Comparison of ENCODE assay signal across 8 cellular contexts in genomic region chr12:132710422-132711168, GRCh38. TPM values are rescaled to one million over a fixed set of nuclear protein-coding genes. Genes with fewer than 3 reads are reported as not detected.
DNase-seq lines count a peak whose midpoint lies in the region; ATAC-seq and FAIRE-seq lines count a peak whose summit lies in the region.

Gene PGAM5, plus strand, starts transcription at chr12:132710842. Its CDS starts 35 bp downstream, at chr12:132710877.

- no peaks in the 10 kb centered on the region for H3K27me3 Mint-ChIP-seq in T-helper 1 cell treated with Interleukin-12 subunit alpha and Interleukin-12 subunit beta and Interleukin-4 antibody, amounts not matched to agents 30 μg/mL and 1 μg/mL, for 36 hours (ENCODE audit: low read depth)

- H3K4me3 Mint-ChIP-seq in T-helper 1 cell treated with Interleukin-12 subunit alpha and Interleukin-12 subunit beta and Interleukin-4 antibody, amounts not matched to agents 30 μg/mL and 1 μg/mL, for 36 hours, result peak within 1 kb of the TSS; percentile 89

- no peaks in the 10 kb centered on the region for H3K9me3 Mint-ChIP-seq in T-helper 1 cell treated with Interleukin-12 subunit alpha and Interleukin-12 subunit beta and Interleukin-4 antibody, amounts not matched to agents 30 μg/mL and 1 μg/mL, for 36 hours

- ATAC-seq in GM18499 (IDR thresholded peaks at IDR 0.05; ENCODE audit: insufficient read depth, unreplicated experiment), result peak; percentile 56
- peak; percentile 80 for ATAC-seq in HG02884 (IDR thresholded peaks at IDR 0.05; ENCODE audit: unreplicated experiment)
- ATAC-seq in left ventricle myocardium superior, result peak; percentile 96

- peaks cover 17% of the 10 kb centered on the region for H3K4me1 Mint-ChIP-seq in T-helper 1 cell treated with Interleukin-12 subunit alpha and Interleukin-12 subunit beta and Interleukin-4 antibody, amounts not matched to agents 30 μg/mL and 1 μg/mL, for 36 hours (ENCODE audit: low read depth)

- peak within 1 kb of the TSS; percentile 91 for H3K27ac Mint-ChIP-seq in T-helper 1 cell treated with Interleukin-12 subunit alpha and Interleukin-12 subunit beta and Interleukin-4 antibody, amounts not matched to agents 30 μg/mL and 1 μg/mL, for 36 hours

- H3K36me3 Mint-ChIP-seq in T-helper 1 cell treated with Interleukin-12 subunit alpha and Interleukin-12 subunit beta and Interleukin-4 antibody, amounts not matched to agents 30 μg/mL and 1 μg/mL, for 36 hours (ENCODE audit: low read depth), result peaks cover 18% of the 10 kb centered on the region

- FAIRE-seq in urothelium cell line (lab: Jason Lieb, UNC), result peak; percentile 74

- DNase-seq in NCI-H146 (lab: John Stamatoyannopoulos, UW) (peak; percentile 87), amniotic epithelial cell (ENCODE audit: low read depth) (peak; percentile 66), left ventricle myocardium superior (peak; percentile 91), pulmonary artery endothelial cell (ENCODE audit: low read depth, low spot score) (peak; percentile 32), urothelium cell line (ENCODE audit: low spot score) (peak; percentile 95)

- intact Hi-C loops in left ventricle myocardium superior (cut with micrococcal nuclease), result no loop called here

RNA-seq across cellular contexts. Expression of gene PGAM5, which starts in this region (rescaled TPM):
- total RNA-seq in left ventricle myocardium superior (33.7 TPM), pulmonary artery endothelial cell (89.2 and 100 TPM in 2 replicates)

Comparison
In these comparisons a context has a peak if more than half of its experiments do, and no peak if none do; other contexts are left out.
1. Peak in every context shown above with its lines: DNase-seq and ATAC-seq.
2. DNase-seq: peak in every context shown above with its lines; median percentile 95 in urothelium cell line; 91 in left ventricle myocardium superior; 87 in NCI-H146; 66 in amniotic epithelial cell; 32 in pulmonary artery endothelial cell.